1 cellular context compared by ENCODE assay signal in genomic region chr12:53917126-53917525, GRCh38.
TF ChIP-seq lines count a peak whose summit lies in the region.

No MANE protein-coding gene starts in this region.

TF ChIP-seq in A549, 52 proteins besides CTCF, POLR2A, EP300 and RAD21 (continued from another document):
- TF ChIP-seq REST (IDR thresholded peaks at IDR 0.05): no peak
